ENCODE assay signal across 8 cellular contexts in the genomic region with DNA sequence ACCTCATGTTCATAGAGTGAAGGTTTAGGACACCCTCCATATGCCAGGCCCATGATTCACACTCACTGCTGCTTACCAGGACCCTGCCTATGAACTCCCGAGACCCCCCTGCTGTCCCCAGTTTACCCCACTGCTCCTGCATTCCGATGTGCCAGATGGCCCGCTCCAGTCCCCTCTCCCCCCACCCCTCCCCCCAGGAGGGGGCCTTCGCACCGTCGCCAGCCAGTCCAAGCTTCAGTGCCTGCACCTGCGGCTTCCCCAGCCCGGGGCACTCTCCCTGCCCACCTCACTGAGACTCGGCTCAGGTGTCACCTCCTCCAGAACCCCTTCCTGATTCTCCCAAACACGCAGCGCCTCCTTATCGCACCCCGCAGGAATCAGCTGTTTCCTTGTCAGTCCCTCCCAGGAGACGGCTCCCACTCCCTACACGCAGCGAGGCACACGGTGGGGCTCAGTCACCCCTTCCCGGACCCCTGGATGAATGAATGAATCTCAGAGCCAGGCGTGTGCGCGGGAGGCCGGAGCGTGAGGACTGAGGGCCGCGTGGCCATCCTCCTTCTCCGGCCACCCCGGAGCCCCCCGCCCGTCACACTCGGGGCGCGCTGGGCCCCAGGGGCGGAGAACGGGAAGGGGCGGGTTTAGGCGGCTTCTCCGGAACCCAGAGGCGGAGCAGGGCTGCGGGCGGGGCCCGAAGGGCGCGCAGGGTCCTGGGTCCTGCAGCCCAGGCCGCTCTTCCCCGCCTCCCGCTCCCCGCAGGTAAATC. TPM values are rescaled to one million over a fixed set of nuclear protein-coding genes. Genes with fewer than 3 reads are reported as not detected.
DNase-seq lines count a peak whose midpoint lies in the region; ATAC-seq, FAIRE-seq and TF ChIP-seq lines count a peak whose summit lies in the region.

No MANE protein-coding gene starts in this region.

- H3K4me1 ChIP-seq in A549, result peaks cover 47% of the 10 kb centered on the region
- H3K4me1 ChIP-seq in Peyer's patch, result peaks cover 7 to 65% (median 26%) of the 10 kb centered on the region in 4 donors
- peaks cover 0 to 93% (median 68%) of the 10 kb centered on the region in 3 donors for H3K4me1 ChIP-seq in gastroesophageal sphincter
- peaks cover 29% of the 10 kb centered on the region for H3K4me1 ChIP-seq in osteoblast (ENCODE audit: insufficient read depth, low read length)
- peaks cover 0 to 3% of the 10 kb centered on the region in 2 donors for H3K4me1 ChIP-seq in aorta (ENCODE audit: control insufficient read depth in 1 of 2, insufficient read depth in 2 of 2, low read length in 2 of 2)

- FAIRE-seq in A549 (lab: Jason Lieb, UNC), result no peak

- H4K20me1 ChIP-seq in osteoblast (ENCODE audit: insufficient read depth, low read length), result no peaks in the 10 kb centered on the region

- H3K9me3 ChIP-seq in A549 (no peaks in the 10 kb centered on the region), Peyer's patch (no peaks in the 10 kb centered on the region), gastroesophageal sphincter (no peaks in the 10 kb centered on the region), osteoblast (ENCODE audit: low read depth, low read length) (no peaks in the 10 kb centered on the region), aorta (ENCODE audit: control insufficient read depth, low read length) (no peaks in the 10 kb centered on the region)

- H3K27me3 ChIP-seq in Peyer's patch (no peaks in the 10 kb centered on the region), gastroesophageal sphincter (no peaks in the 10 kb centered on the region), osteoblast (ENCODE audit: insufficient read depth, low read length) (no peaks in the 10 kb centered on the region), aorta (ENCODE audit: control insufficient read depth in 1 of 2, insufficient read depth in 2 of 2, low read length in 1 of 2) (no peaks in the 10 kb centered on the region)

- intact Hi-C loops in aorta (cut with DNase I), result loop anchor here in 1 of 2 donors (2.0 to 5.0 kb wide), 2 partner anchors 34 to 124 kb away; a partner anchor contains a TSS

- H3K36me3 ChIP-seq in Peyer's patch (peaks cover 0 to 3% (median 0%) of the 10 kb centered on the region in 3 donors), gastroesophageal sphincter (peaks cover 0 to 7% of the 10 kb centered on the region in 2 donors), osteoblast (ENCODE audit: insufficient read depth, low read length) (no peaks in the 10 kb centered on the region), aorta (ENCODE audit: control insufficient read depth in 1 of 2, insufficient read depth in 2 of 2, low read length in 1 of 2) (no peaks in the 10 kb centered on the region)

- peak; percentile 49 to 63 for ATAC-seq in A549
- peak; percentile 46 for ATAC-seq in GM18868 (IDR thresholded peaks at IDR 0.05; ENCODE audit: unreplicated experiment)
- peak; percentile 31 for ATAC-seq in HG03460 (IDR thresholded peaks at IDR 0.05; ENCODE audit: unreplicated experiment)
- peak; percentile 44 for ATAC-seq in gastroesophageal sphincter
- ATAC-seq in aorta (ENCODE audit: low FRiP score), result no peak

- TF ChIP-seq POLR2A in A549 (IDR thresholded peaks at IDR 0.05; ENCODE audit: low read length) (peak; percentile 44), Peyer's patch (IDR thresholded peaks at IDR 0.05) (peak; percentile 46 to 54), gastroesophageal sphincter (IDR thresholded peaks at IDR 0.05) (peak; percentile 56 to 67)

- H2AFZ ChIP-seq in osteoblast (ENCODE audit: low read length), result peak overlapping the region; percentile 72

- CTCF ChIA-PET in A549 (lab: Yijun Ruan, JAX), result interaction anchor here (1.0 to 5.4 kb wide), 2 partner anchors 14 to 25 kb away, joined by 3 to 27 read pairs; a partner anchor contains a TSS

- POLR2A ChIA-PET in A549 (lab: Yijun Ruan, JAX), result interaction anchor here (4.2 kb wide), 1 partner anchor 26 kb away, joined by 29 read pairs; a partner anchor contains a TSS

- TF ChIP-seq EP300 in A549 (IDR thresholded peaks at IDR 0.05) (no peak), gastroesophageal sphincter (IDR thresholded peaks at IDR 0.05) (no peak)

- TF ChIP-seq RAD21 in A549 (conservative IDR thresholded peaks at IDR 0.05 in 1 of 2, IDR thresholded peaks at IDR 0.05 in 1 of 2), result no peak

- WGBS in A549 (ENCODE audit: missing lambda C conversion rate), result 2% methylated on average over 30 of the region's 47 CpGs
- WGBS in gastroesophageal sphincter (ENCODE audit: low coverage in 1 of 2), 2 donors, result 11% methylated on average over 1 of the region's 47 CpGs; no CpG with 5 or more reads in 1 of the 2 donors
- WGBS in aorta, 2 donors, result 1% methylated on average over 40 to 47 of the region's 47 CpGs

- peak overlapping the region; percentile 96 for H3K4me2 ChIP-seq in A549
- H3K4me2 ChIP-seq in osteoblast (ENCODE audit: insufficient read depth, low read length), result peak overlapping the region; percentile 88

- H3K27ac ChIP-seq in A549 (peak overlapping the region; percentile 97 to 98), Peyer's patch (peak overlapping the region; percentile 88 to 99 (median 92)), gastroesophageal sphincter (peak overlapping the region; percentile 87 to 100 (median 98)), osteoblast (ENCODE audit: low read depth, low read length) (peak overlapping the region; percentile 65), aorta (ENCODE audit: low read depth in 1 of 2, low read length in 2 of 2) (peak overlapping the region; percentile 72 to 90)

- DNase-seq in A549 (ENCODE audit: low read depth in 1 of 2, low spot score in 1 of 2) (peak; percentile 58 to 80), Peyer's patch (peak; percentile 76 to 87 (median 85)), osteoblast (ENCODE audit: insufficient read length, low spot score, missing footprints) (peak; percentile 98), aorta (peak; percentile 83 to 93)
- DNase-seq in activated effector memory CD4-positive, alpha-beta T cell treated with anti-CD3 and anti-CD28 coated beads, Interleukin-2, amount 50 U/mL, for 16 hours, result peak; percentile 90

- no peak for TF ChIP-seq CTCF in A549 (IDR thresholded peaks at IDR 0.05)
- TF ChIP-seq CTCF in Peyer's patch (IDR thresholded peaks at IDR 0.05), result no peak
- TF ChIP-seq CTCF in gastroesophageal sphincter (IDR thresholded peaks at IDR 0.05), result no peak
- no peak for TF ChIP-seq CTCF in osteoblast (IDR thresholded peaks at IDR 0.05; ENCODE audit: extremely low read depth, low read depth, low read length)

- H3K4me3 ChIP-seq in A549, result peak overlapping the region; percentile 94
- H3K4me3 ChIP-seq in Peyer's patch, result peak overlapping the region; percentile 73 to 90 (median 86)
- H3K4me3 ChIP-seq in gastroesophageal sphincter, result peak overlapping the region; percentile 75 to 82
- peak overlapping the region; percentile 91 for H3K4me3 ChIP-seq in osteoblast (ENCODE audit: insufficient read depth, low read length)
- H3K4me3 ChIP-seq in aorta (ENCODE audit: low read length in 2 of 2), result peak overlapping the region; percentile 59 to 80

- H3K79me2 ChIP-seq in osteoblast (ENCODE audit: insufficient read depth, low read length), result peaks cover 30% of the 10 kb centered on the region

TF ChIP-seq in A549, 52 proteins besides CTCF, POLR2A, EP300 and RAD21:
- TF ChIP-seq ZC3H11A (IDR thresholded peaks at IDR 0.05) (0 out of 2 replicates have a peak, but pooled peaks have one; percentile 6), PHF8 (IDR thresholded peaks at IDR 0.05; ENCODE audit: borderline replicate concordance, low read depth) (0 out of 2 replicates have a peak, but pooled peaks have one; percentile 27), BHLHE40 (IDR thresholded peaks at IDR 0.05; ENCODE audit: low read depth, low read length) (no peak)
- TF ChIP-seq, protein P1, sequence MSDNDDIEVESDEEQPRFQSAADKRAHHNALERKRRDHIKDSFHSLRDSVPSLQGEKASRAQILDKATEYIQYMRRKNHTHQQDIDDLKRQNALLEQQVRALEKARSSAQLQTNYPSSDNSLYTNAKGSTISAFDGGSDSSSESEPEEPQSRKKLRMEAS (IDR thresholded peaks at IDR 0.05), result peak; percentile 55; the same call in 1 of the 2 replicates

RNA-seq across cellular contexts. Expression of a gene that starts 1.7 kb away (rescaled TPM):
- polyA plus RNA-seq in A549 (2011; rRNA removed) (101 and 108 TPM in 2 replicates), A549 (2017; fragmentation: RNase III; extraction: RNeasy Plus Mini Kit Qiagen cat#74134 plus additional on column Dnase treatment) (120 to 127 TPM (median 123 TPM) in 3 replicates), aorta (100 to 1,000 TPM in 1 of 2 donors, 10 to 100 TPM in 1; 62.6 to 130 TPM)
- 137 and 142 TPM in 2 replicates for polyA plus RNA-seq in A549 (2012; cell fraction: cytosol; rRNA removed)
- polyA plus RNA-seq in A549 (2012; cell fraction: nucleus; rRNA removed), result 175 and 218 TPM in 2 replicates
- polyA minus RNA-seq in A549 (2011; rRNA and poly(A)+ RNA removed), result 357 and 380 TPM in 2 replicates
- total RNA-seq in Peyer's patch (100 to 1,000 TPM; 144 to 232 (median 179) TPM), gastroesophageal sphincter (100 to 1,000 TPM; 215 to 461 (median 287) TPM), osteoblast (204 and 250 TPM in 2 replicates), aorta (100 to 1,000 TPM; 273 to 354 TPM)

RNA-seq across cellular contexts. Expression of a gene that starts 25.6 kb away (rescaled TPM):
- 30.8 and 41.8 TPM in 2 replicates for polyA plus RNA-seq in A549 (2011; rRNA removed)
- polyA plus RNA-seq in A549 (2012; cell fraction: cytosol; rRNA removed), result 22.4 and 26.4 TPM in 2 replicates
- 41.4 and 43.0 TPM in 2 replicates for polyA plus RNA-seq in A549 (2012; cell fraction: nucleus; rRNA removed)
- polyA plus RNA-seq in A549 (2017; fragmentation: RNase III; extraction: RNeasy Plus Mini Kit Qiagen cat#74134 plus additional on column Dnase treatment), result 23.6 to 24.5 TPM (median 24.3 TPM) in 3 replicates
- 58.4 and 65.5 TPM in 2 replicates for polyA minus RNA-seq in A549 (2011; rRNA and poly(A)+ RNA removed)
- 100 to 1,000 TPM in 1 of 4 donors, 10 to 100 TPM in 3; 60.9 to 163 (median 64.7) TPM for total RNA-seq in Peyer's patch
- 10 to 100 TPM; 59.6 to 76.0 (median 73.1) TPM for total RNA-seq in gastroesophageal sphincter
- total RNA-seq in osteoblast, result 40.4 and 51.4 TPM in 2 replicates
- 10 to 100 TPM; 35.7 to 40.7 TPM for total RNA-seq in aorta
- polyA plus RNA-seq in aorta, result 10 to 100 TPM; 13.5 to 51.3 TPM

RNA-seq across cellular contexts. Expression of a gene that starts 34.8 kb away (rescaled TPM):
- 117 and 124 TPM in 2 replicates for polyA plus RNA-seq in A549 (2011; rRNA removed)
- polyA plus RNA-seq in A549 (2012; cell fraction: cytosol; rRNA removed), result 53.5 and 59.6 TPM in 2 replicates
- 16.5 and 24.4 TPM in 2 replicates for polyA plus RNA-seq in A549 (2012; cell fraction: nucleus; rRNA removed)
- polyA plus RNA-seq in A549 (2017; fragmentation: RNase III; extraction: RNeasy Plus Mini Kit Qiagen cat#74134 plus additional on column Dnase treatment), result 73.1 to 76.5 TPM (median 75.1 TPM) in 3 replicates
- 59.6 and 77.1 TPM in 2 replicates for polyA minus RNA-seq in A549 (2011; rRNA and poly(A)+ RNA removed)
- total RNA-seq in Peyer's patch, result 10 to 100 TPM; 33.0 to 66.2 (median 59.5) TPM
- total RNA-seq in gastroesophageal sphincter, result 10 to 100 TPM; 72.7 to 98.4 (median 77.2) TPM
- total RNA-seq in osteoblast, result 102 and 109 TPM in 2 replicates
- 10 to 100 TPM; 55.3 to 63.8 TPM for total RNA-seq in aorta
- 10 to 100 TPM; 33.5 to 40.9 TPM for polyA plus RNA-seq in aorta
